8 cellular contexts compared by ENCODE assay signal in genomic region chr18:63317982-63318881, GRCh38. TPM values are rescaled to one million over a fixed set of nuclear protein-coding genes. Genes with fewer than 3 reads are reported as not detected.
DNase-seq lines count a peak whose midpoint lies in the region; ATAC-seq, FAIRE-seq and TF ChIP-seq lines count a peak whose summit lies in the region.

No MANE protein-coding gene starts in this region.

- H3K36me3 ChIP-seq in H7 (replicated peaks; ENCODE audit: control insufficient read depth, insufficient read depth, low read length) (no peaks in the 10 kb centered on the region), right lobe of liver (no peaks in the 10 kb centered on the region)

- WGBS in right lobe of liver (ENCODE audit: insufficient coverage, low coverage, low lambda C conversion rate, missing lambda C conversion rate) = 10% methylated on average over 25 of the region's 65 CpGs

- ATAC-seq in right lobe of liver = peak in 3 of 4 donors; percentile 2 to 4 (median 3)

- peak; percentile 97 for TF ChIP-seq CTCF in GM12864 (IDR thresholded peaks at IDR 0.05; ENCODE audit: low read depth, low read length, missing control alignments)
- TF ChIP-seq CTCF in right lobe of liver (IDR thresholded peaks at IDR 0.05) = peak; percentile 27 to 53 (median 42)
- no peak for TF ChIP-seq CTCF in D721Med (IDR thresholded peaks at IDR 0.05; ENCODE audit: insufficient read depth, missing control alignments)

- FAIRE-seq in D721Med (lab: Jason Lieb, UNC) = no peak

- H3K4me1 ChIP-seq in right lobe of liver = peaks cover 0 to 22% (median 0%) of the 10 kb centered on the region in 4 donors

- H3K27me3 ChIP-seq in H7 (ENCODE audit: control insufficient read depth, insufficient read depth, low read length) (peaks cover 28% of the 10 kb centered on the region), right lobe of liver (peaks cover 0 to 6% of the 10 kb centered on the region in 2 donors)

- no peak overlapping the region for H3K27ac ChIP-seq in right lobe of liver

- H3K4me3 ChIP-seq in GM12864 (ENCODE audit: low read depth, low read length) (peak overlapping the region; percentile 74), H7 (ENCODE audit: insufficient read depth, low read depth, low read length) (peak overlapping the region; percentile 22; the same call in 1 of the 2 replicates), right lobe of liver (peak overlapping the region; percentile 54 to 65 (median 61))

- no peaks in the 10 kb centered on the region for H3K9me3 ChIP-seq in right lobe of liver

- intact Hi-C loops in right lobe of liver (cut with DNase I) = no loop called here

- TF ChIP-seq POLR2A in right lobe of liver (IDR thresholded peaks at IDR 0.05) = no peak

- DNase-seq in GM12864 (ENCODE audit: low read depth) (peak; percentile 80), H7 (peak; percentile 86), NCI-H128 (lab: John Stamatoyannopoulos, UW; ENCODE audit: unreplicated experiment) (peak; percentile 79), cerebellar cortex (ENCODE audit: low spot score) (peak; percentile 78), right lobe of liver (peak; percentile 49 to 67 (median 62)), D721Med (ENCODE audit: insufficient read length, low spot score) (no peak)
- peak; percentile 63 for DNase-seq in activated CD4-positive, CD25-positive, alpha-beta regulatory T cell treated with anti-CD3 and anti-CD28 coated beads, Interleukin-2, amount 50 U/mL, for 16 hours (ENCODE audit: low read depth, low spot score)
- DNase-seq in stimulated activated CD4-positive, alpha-beta T cell treated with anti-CD3 and anti-CD28 coated beads, TNF-alpha, amount 100 ng/mL, for 24 hours (ENCODE audit: low read depth in 3 of 3) = peak; percentile 67 to 80 (median 79)

RNA-seq across cellular contexts. Expression of gene BCL2, which starts 1.3 kb away (rescaled TPM):
- 0.81 and 1.8 TPM in 2 replicates for total RNA-seq in H7 (2014; rRNA removed; shearing (Covaris generic))
- 1 to 10 TPM in 5 of 6 experiments, under 1 TPM in 1; 0.73 to 4.7 (median 2.7) TPM for total RNA-seq in right lobe of liver

RNA-seq across cellular contexts. Expression of gene KDSR, which starts 48.8 kb away (rescaled TPM):
- total RNA-seq in H7 (2014; rRNA removed; shearing (Covaris generic)) = 21.1 and 23.9 TPM in 2 replicates
- 10 to 100 TPM; 32.3 to 67.1 (median 56.1) TPM for total RNA-seq in right lobe of liver

Comparison
In these comparisons a context has a peak if more than half of its experiments do, and no peak if none do; other contexts are left out.
1. H3K4me3 ChIP-seq: peak in every context shown above with its lines; median percentile 74 in GM12864; 61 in right lobe of liver; 22 in H7.